ENCODE assay signal across 12 cellular contexts in genomic region chr7:100171840-100172239, GRCh38. TPM values are rescaled to one million over a fixed set of nuclear protein-coding genes. Genes with fewer than 3 reads are reported as not detected.
DNase-seq lines count a peak whose midpoint lies in the region; TF ChIP-seq lines count a peak whose summit lies in the region.
"Had no signal": no experiment of that assay in that cellular context is flagged by ENCODE, and none has a peak within 500 bp of the region (broad histone marks: within the 10 kb centered on the region; RNA-seq: fewer than 3 reads in every experiment).

No MANE protein-coding gene starts in this region.

- no peaks in the 10 kb centered on the region for H4K20me1 ChIP-seq in hepatocyte (ENCODE audit: insufficient read depth, poor library complexity, severe bottlenecking)

- H2AFZ ChIP-seq in hepatocyte: no peak overlapping the region

- no peaks in the 10 kb centered on the region for H3K9me3 ChIP-seq in hepatocyte (ENCODE audit: low read depth)

- TF ChIP-seq CTCF in GM10266 (IDR thresholded peaks at IDR 0.05; ENCODE audit: control insufficient read depth, insufficient read depth, low read depth, missing control alignments) (no peak), hepatocyte (IDR thresholded peaks at IDR 0.05; ENCODE audit: poor library complexity) (no peak)

- H3K4me1 ChIP-seq in hepatocyte (ENCODE audit: insufficient read depth): peaks cover 20% of the 10 kb centered on the region
- H3K4me1 ChIP-seq in rectal smooth muscle tissue (ENCODE audit: control insufficient read depth, insufficient read depth, low read length): no peaks in the 10 kb centered on the region

- peak overlapping the region; percentile 93 for H3K4me2 ChIP-seq in hepatocyte

- peaks cover 3% of the 10 kb centered on the region for H3K36me3 Mint-ChIP-seq in T-helper 1 cell treated with Interleukin-12 subunit alpha and Interleukin-12 subunit beta and Interleukin-4 antibody, amounts not matched to agents 30 μg/mL and 1 μg/mL, for 36 hours (ENCODE audit: low read depth)

- WGBS in hepatocyte (ENCODE audit: low lambda C conversion rate, missing lambda C conversion rate): 33% methylated on average over 12 of the region's 22 CpGs

- H3K27ac ChIP-seq in hepatocyte (no peak overlapping the region), rectal smooth muscle tissue (ENCODE audit: low read depth, low read length) (no peak overlapping the region)

- no peak overlapping the region for H3K9ac ChIP-seq in rectal smooth muscle tissue (ENCODE audit: low read length)

- DNase-seq in GM10266 (ENCODE audit: extremely low spot score): peak; percentile 28
- DNase-seq in hepatocyte (ENCODE audit: low spot score): no peak
- no peak for DNase-seq in COR-L47 (lab: John Stamatoyannopoulos, UW)
- DNase-seq in GM19238 (ENCODE audit: insufficient read length, low spot score): no peak
- DNase-seq in RKO (ENCODE audit: low spot score): no peak
- DNase-seq in NOMO-1 (lab: John Stamatoyannopoulos, UW; ENCODE audit: unreplicated experiment in 2 of 2): no peak
- DNase-seq: activated CD4-positive, CD25-positive, alpha-beta regulatory T cell treated with anti-CD3 and anti-CD28 coated beads, Interleukin-2, amount 50 U/mL, for 72 hours; dermis blood vessel endothelial cell; kidney glomerular epithelial cell; NCI-H510A had no signal

- no peaks in the 10 kb centered on the region for H3K79me2 ChIP-seq in hepatocyte

- peaks cover 38% of the 10 kb centered on the region for H3K27me3 Mint-ChIP-seq in T-helper 1 cell treated with Interleukin-12 subunit alpha and Interleukin-12 subunit beta and Interleukin-4 antibody, amounts not matched to agents 30 μg/mL and 1 μg/mL, for 36 hours (ENCODE audit: low read depth)

- H3K4me3 ChIP-seq in hepatocyte (no peak overlapping the region), rectal smooth muscle tissue (ENCODE audit: low read length) (peak overlapping the region; percentile 41)

- H3K9me2 ChIP-seq in hepatocyte (replicated peaks; ENCODE audit: insufficient read depth): no peaks in the 10 kb centered on the region

- H3K9me3 Mint-ChIP-seq in T-helper 1 cell treated with Interleukin-12 subunit alpha and Interleukin-12 subunit beta and Interleukin-4 antibody, amounts not matched to agents 30 μg/mL and 1 μg/mL, for 36 hours: no peaks in the 10 kb centered on the region

- H3K4me3 Mint-ChIP-seq in T-helper 1 cell treated with Interleukin-12 subunit alpha and Interleukin-12 subunit beta and Interleukin-4 antibody, amounts not matched to agents 30 μg/mL and 1 μg/mL, for 36 hours: peak overlapping the region; percentile 73

- no peaks in the 10 kb centered on the region for H3K36me3 ChIP-seq in hepatocyte (replicated peaks; ENCODE audit: insufficient read depth, low read depth)
- H3K36me3 ChIP-seq in rectal smooth muscle tissue (ENCODE audit: control insufficient read depth, insufficient read depth, low read length): no peaks in the 10 kb centered on the region

- no peak overlapping the region for H3K27ac Mint-ChIP-seq in T-helper 1 cell treated with Interleukin-12 subunit alpha and Interleukin-12 subunit beta and Interleukin-4 antibody, amounts not matched to agents 30 μg/mL and 1 μg/mL, for 36 hours

- peaks cover 49% of the 10 kb centered on the region for H3K4me1 Mint-ChIP-seq in T-helper 1 cell treated with Interleukin-12 subunit alpha and Interleukin-12 subunit beta and Interleukin-4 antibody, amounts not matched to agents 30 μg/mL and 1 μg/mL, for 36 hours (ENCODE audit: low read depth)

- H3K27me3 ChIP-seq in hepatocyte (peaks cover 17% of the 10 kb centered on the region), rectal smooth muscle tissue (ENCODE audit: control insufficient read depth, insufficient read depth, low read length) (no peaks in the 10 kb centered on the region)

RNA-seq across cellular contexts. Expression of gene GAL3ST4, which starts 3.4 kb away (rescaled TPM):
- total RNA-seq in hepatocyte: 0.73 and 2.6 TPM in 2 replicates
- 3.3 and 4.3 TPM in 2 replicates for polyA plus RNA-seq in hepatocyte

RNA-seq across cellular contexts. Expression of gene GPC2, which starts 5.3 kb away (rescaled TPM):
- total RNA-seq in hepatocyte: 2.0 and 5.3 TPM in 2 replicates
- 3.2 and 4.1 TPM in 2 replicates for polyA plus RNA-seq in hepatocyte

RNA-seq across cellular contexts. Expression of gene STAG3, which starts 5.9 kb away (rescaled TPM):
- total RNA-seq in hepatocyte: 0.20 and 1.0 TPM in 2 replicates
- 3.4 and 4.8 TPM in 2 replicates for polyA plus RNA-seq in hepatocyte

RNA-seq across cellular contexts. Expression of gene TRAPPC14, which starts 13.3 kb away (rescaled TPM):
- total RNA-seq in hepatocyte: 7.7 and 14.7 TPM in 2 replicates
- 18.5 and 22.3 TPM in 2 replicates for polyA plus RNA-seq in hepatocyte

RNA-seq across cellular contexts. Expression of gene LAMTOR4, which starts 23.1 kb away (rescaled TPM):
- total RNA-seq in hepatocyte: 80.1 and 90.5 TPM in 2 replicates
- polyA plus RNA-seq in hepatocyte: 198 and 228 TPM in 2 replicates
